31 cellular contexts compared by ENCODE assay signal in genomic region chr16:2303923-2304322, GRCh38.
"Had no signal": no experiment of that assay in that cellular context is flagged by ENCODE, and none has a peak within 500 bp of the region (broad histone marks: within the 10 kb centered on the region; RNA-seq: fewer than 3 reads in every experiment).

No MANE protein-coding gene starts in this region.

- H3K36me3 ChIP-seq: neural progenitor cell, neutrophil, ovary, right lobe of liver, vagina had no signal

- FAIRE-seq: small intestine, urothelium cell line had no signal

- H3K4me3 ChIP-seq: neural progenitor cell, ovary, psoas muscle, right lobe of liver, sigmoid colon, stomach, thoracic aorta, thyroid gland, tibial nerve, upper lobe of left lung, vagina had no signal

- H3K9me3 Mint-ChIP-seq: naive thymus-derived CD4-positive, alpha-beta T cell; natural killer cell; nephron; neural progenitor cell; stimulated activated effector memory CD8-positive, alpha-beta T cell treated with anti-CD3 and anti-CD28 coated beads, Interleukin-12 subunit alpha, Interleukin-12 subunit beta, amount 100 ng/mL, for 72 hours; stimulated activated naive B cell treated with anti-CD40 and anti-IgM and Interleukin-4, amounts not matched to agents 10 μg/mL and 1 μg/mL and 100 μg/mL, for 72 hours; stimulated activated naive CD8-positive, alpha-beta T cell treated with anti-CD3 and anti-CD28 coated beads, Interleukin-15, Interleukin-2, amounts not matched to agents 100 ng/mL and 50 ng/mL, for 24 hours had no signal

- H3K27ac Mint-ChIP-seq: naive thymus-derived CD4-positive, alpha-beta T cell; natural killer cell; nephron; neural progenitor cell; progenitor cell of endocrine pancreas; stimulated activated effector memory CD8-positive, alpha-beta T cell treated with anti-CD3 and anti-CD28 coated beads, Interleukin-12 subunit alpha, Interleukin-12 subunit beta, amount 100 ng/mL, for 72 hours; stimulated activated naive B cell treated with anti-CD40 and anti-IgM and Interleukin-4, amounts not matched to agents 10 μg/mL and 1 μg/mL and 100 μg/mL, for 72 hours; stimulated activated naive CD8-positive, alpha-beta T cell treated with anti-CD3 and anti-CD28 coated beads, Interleukin-15, Interleukin-2, amounts not matched to agents 100 ng/mL and 50 ng/mL, for 24 hours had no signal

- H3K27me3 ChIP-seq: neural progenitor cell, neutrophil, ovary, right lobe of liver, sigmoid colon, stomach, thyroid gland, tibial nerve, upper lobe of left lung, vagina had no signal

- H3K27ac ChIP-seq: neural progenitor cell, neutrophil, ovary, parathyroid adenoma, psoas muscle, right lobe of liver, sigmoid colon, stomach, thoracic aorta, thyroid gland, tibial nerve, upper lobe of left lung, vagina had no signal

- H2AFZ ChIP-seq: neural progenitor cell, parathyroid adenoma had no signal

- ATAC-seq: naive thymus-derived CD4-positive, alpha-beta T cell; natural killer cell; psoas muscle; right cardiac atrium; right lobe of liver; stimulated activated effector memory CD8-positive, alpha-beta T cell treated with anti-CD3 and anti-CD28 coated beads, Interleukin-12 subunit alpha, Interleukin-12 subunit beta, amount 100 ng/mL, for 72 hours; stimulated activated naive B cell treated with anti-CD40 and anti-IgM and Interleukin-4, amounts not matched to agents 10 μg/mL and 1 μg/mL and 100 μg/mL, for 72 hours had no signal

- DNase-seq: naive thymus-derived CD4-positive, alpha-beta T cell; natural killer cell; nucleus accumbens; ovary; posterior cingulate gyrus; psoas muscle; right cardiac atrium; right lobe of liver; sigmoid colon; small intestine; stimulated activated CD4-positive, alpha-beta T cell treated with anti-CD3 and anti-CD28 coated beads, Interleukin-12 subunit alpha, Interleukin-12 subunit beta, amount 100 ng/mL, for 4 hours; stimulated activated CD4-positive, alpha-beta T cell treated with anti-CD3 and anti-CD28 coated beads, Interleukin-1b, Interleukin-23, amount 100 ng/mL, for 48 hours; stimulated activated CD4-positive, alpha-beta T cell treated with anti-CD3 and anti-CD28 coated beads, Interleukin-2, amount 100 ng/mL, for 48 hours; stimulated activated CD4-positive, alpha-beta T cell treated with anti-CD3 and anti-CD28 coated beads, Interleukin-4, amount 100 ng/mL, for 24 hours; stimulated activated naive B cell treated with anti-CD40 and anti-IgM and Interleukin-4, amounts not matched to agents 10 μg/mL and 1 μg/mL and 100 μg/mL, for 72 hours; stimulated activated naive CD4-positive, alpha-beta T cell treated with Interleukin-2 at 50 U/mL for 16 hours; stomach; thyroid gland; trophoblast cell had no signal

- H3K9me3 ChIP-seq: neutrophil, ovary, psoas muscle, right lobe of liver, sigmoid colon, stomach, thoracic aorta, thyroid gland, tibial nerve, upper lobe of left lung, vagina had no signal

- H3K4me1 ChIP-seq: neural progenitor cell, parathyroid adenoma, psoas muscle, right lobe of liver, sigmoid colon, stomach, tibial nerve, upper lobe of left lung, vagina had no signal

- H3K4me2 ChIP-seq: neural progenitor cell had no signal

- H3K36me3 Mint-ChIP-seq: naive thymus-derived CD4-positive, alpha-beta T cell; natural killer cell; stimulated activated naive B cell treated with anti-CD40 and anti-IgM and Interleukin-4, amounts not matched to agents 10 μg/mL and 1 μg/mL and 100 μg/mL, for 72 hours had no signal

- H3K27me3 Mint-ChIP-seq: naive thymus-derived CD4-positive, alpha-beta T cell; progenitor cell of endocrine pancreas; stimulated activated naive CD8-positive, alpha-beta T cell treated with anti-CD3 and anti-CD28 coated beads, Interleukin-15, Interleukin-2, amounts not matched to agents 100 ng/mL and 50 ng/mL, for 24 hours had no signal

- H3K4me1 Mint-ChIP-seq: natural killer cell; nephron; neural progenitor cell; stimulated activated effector memory CD8-positive, alpha-beta T cell treated with anti-CD3 and anti-CD28 coated beads, Interleukin-12 subunit alpha, Interleukin-12 subunit beta, amount 100 ng/mL, for 72 hours; stimulated activated naive B cell treated with anti-CD40 and anti-IgM and Interleukin-4, amounts not matched to agents 10 μg/mL and 1 μg/mL and 100 μg/mL, for 72 hours had no signal

- H3K9ac ChIP-seq: neural progenitor cell, parathyroid adenoma had no signal

- H3K79me2 ChIP-seq: parathyroid adenoma had no signal

- H3K4me3 Mint-ChIP-seq: naive thymus-derived CD4-positive, alpha-beta T cell; natural killer cell; nephron; neural progenitor cell; stimulated activated effector memory CD8-positive, alpha-beta T cell treated with anti-CD3 and anti-CD28 coated beads, Interleukin-12 subunit alpha, Interleukin-12 subunit beta, amount 100 ng/mL, for 72 hours; stimulated activated naive B cell treated with anti-CD40 and anti-IgM and Interleukin-4, amounts not matched to agents 10 μg/mL and 1 μg/mL and 100 μg/mL, for 72 hours; stimulated activated naive CD8-positive, alpha-beta T cell treated with anti-CD3 and anti-CD28 coated beads, Interleukin-15, Interleukin-2, amounts not matched to agents 100 ng/mL and 50 ng/mL, for 24 hours had no signal
